In genomic region chr3:22308866-22309265, GRCh38 we compare ENCODE assay signal across 3 cellular contexts.
"Had no signal": no experiment of that assay in that cellular context is flagged by ENCODE, and none has a peak within 500 bp of the region (broad histone marks: within the 10 kb centered on the region; RNA-seq: fewer than 3 reads in every experiment).

No MANE protein-coding gene starts in this region.

- H3K4me3 ChIP-seq: GM12878 had no signal

- ATAC-seq: GM12878 had no signal

- DNase-seq: GDM1, GF-D8 had no signal
